Comparison of ENCODE assay signal across 18 cellular contexts in the genomic region with DNA sequence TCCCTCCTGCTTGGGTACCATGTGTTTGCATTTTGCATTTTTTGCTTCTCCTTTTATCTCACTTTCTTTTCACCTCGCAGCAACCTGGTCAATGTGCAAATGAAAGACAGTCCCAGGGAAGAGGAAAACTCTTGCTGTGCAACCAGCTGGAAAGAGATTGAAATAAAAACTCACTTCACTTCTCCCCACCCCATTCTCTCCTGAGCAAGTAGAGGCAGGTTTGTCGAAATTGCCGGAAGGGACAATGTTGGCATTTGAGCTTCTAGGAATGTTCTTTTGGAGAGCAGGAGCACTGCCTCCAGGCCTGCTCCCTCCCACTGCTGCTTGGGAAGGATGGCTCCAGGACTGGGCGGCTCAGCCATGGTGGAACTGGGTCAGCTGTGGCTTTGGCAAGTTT. TPM values are rescaled to one million over a fixed set of nuclear protein-coding genes. Genes with fewer than 3 reads are reported as not detected.
DNase-seq lines count a peak whose midpoint lies in the region; FAIRE-seq and TF ChIP-seq lines count a peak whose summit lies in the region.
"Had no signal": no experiment of that assay in that cellular context is flagged by ENCODE, and none has a peak within 500 bp of the region (broad histone marks: within the 10 kb centered on the region; RNA-seq: fewer than 3 reads in every experiment).

No MANE protein-coding gene starts in this region.

- H3K27me3 ChIP-seq in HUES6 (ENCODE audit: control insufficient read depth, insufficient read depth, low read length) (no peaks in the 10 kb centered on the region), iPS-20b (ENCODE audit: insufficient read depth, low read length) (no peaks in the 10 kb centered on the region; the same call in 1 of the 2 replicates)
- H3K27me3 ChIP-seq: MG63 had no signal

- CTCF ChIA-PET in MCF 10A (lab: Yijun Ruan, JAX), result interaction anchor here (0.6 to 22.3 kb wide), 61 partner anchors 10 to 1091 kb away, joined by 3 to 810 read pairs (median 4); a partner anchor contains a TSS
- CTCF ChIA-PET in activated naive CD4-positive, alpha-beta T cell treated with anti-CD3 and anti-CD28 coated beads for 36 hours (lab: Charles Lee), result interaction anchor here (0.7 to 16.8 kb wide), 14 partner anchors 11 to 603 kb away, joined by 3 to 211 read pairs (median 4); no protein-coding TSS in a partner anchor

- no peaks in the 10 kb centered on the region for H3K36me3 ChIP-seq in HUES6 (ENCODE audit: control insufficient read depth, insufficient read depth, low read length)
- no peaks in the 10 kb centered on the region for H3K36me3 ChIP-seq in iPS-20b (ENCODE audit: insufficient read depth, low read depth, low read length)
- H3K36me3 ChIP-seq: breast epithelium, left lung, MG63, neutrophil, thoracic aorta had no signal

- BruUV-seq in MCF 10A (replicated peaks; lab: Mats Ljungman, UMichigan), result no TSS peak

- FAIRE-seq in RCC 7860 (lab: Jason Lieb, UNC) (no peak), GM19239 (lab: Jason Lieb, UNC) (no peak)
- FAIRE-seq: frontal cortex had no signal

- peaks cover 13% of the 10 kb centered on the region for H3K4me1 Mint-ChIP-seq in MCF 10A (ENCODE audit: insufficient read depth, unreplicated experiment)
- H3K4me1 Mint-ChIP-seq in activated naive CD4-positive, alpha-beta T cell treated with anti-CD3 and anti-CD28 coated beads for 36 hours (ENCODE audit: low read depth), result no peaks in the 10 kb centered on the region
- H3K4me1 Mint-ChIP-seq: activated CD4-positive, alpha-beta T cell treated with anti-CD3 and anti-CD28 coated beads for 36 hours; activated naive CD8-positive, alpha-beta T cell treated with anti-CD3 and anti-CD28 coated beads, Interleukin-2, amount 50 U/mL, for 24 hours; activated T-helper 17 cell treated with anti-CD3 and anti-CD28 coated beads, Interleukin-2, amount 50 U/mL, for 72 hours had no signal

- TF ChIP-seq CTCF in MCF 10A (IDR thresholded peaks at IDR 0.05; ENCODE audit: unreplicated experiment), result no peak

- H3K9me3 ChIP-seq in HUES6 (ENCODE audit: control insufficient read depth, insufficient read depth, low read depth, low read length) (no peaks in the 10 kb centered on the region), iPS-20b (ENCODE audit: insufficient read depth, low read depth, low read length) (no peaks in the 10 kb centered on the region)
- H3K9me3 ChIP-seq: breast epithelium, left lung, MG63, neutrophil, thoracic aorta had no signal

- H3K27ac ChIP-seq in HUES6 (ENCODE audit: low read depth, low read length) (peak overlapping the region; percentile 63), iPS-20b (ENCODE audit: low read length) (peak overlapping the region; percentile 96)
- H3K27ac ChIP-seq: left lung, neutrophil, thoracic aorta had no signal

- peaks cover 22% of the 10 kb centered on the region for H3K4me1 ChIP-seq in HUES6 (ENCODE audit: control insufficient read depth, insufficient read depth, low read length)
- peaks cover 27% of the 10 kb centered on the region; the same call in 1 of the 2 replicates for H3K4me1 ChIP-seq in iPS-20b (ENCODE audit: insufficient read depth, low read length)
- H3K4me1 ChIP-seq: breast epithelium, left lung had no signal

- H3K4me3 Mint-ChIP-seq in MCF 10A (ENCODE audit: unreplicated experiment), result no peak overlapping the region
- H3K4me3 Mint-ChIP-seq in activated naive CD4-positive, alpha-beta T cell treated with anti-CD3 and anti-CD28 coated beads for 36 hours, result no peak overlapping the region
- H3K4me3 Mint-ChIP-seq: activated CD4-positive, alpha-beta T cell treated with anti-CD3 and anti-CD28 coated beads for 36 hours; activated naive CD8-positive, alpha-beta T cell treated with anti-CD3 and anti-CD28 coated beads, Interleukin-2, amount 50 U/mL, for 24 hours; activated T-helper 17 cell treated with anti-CD3 and anti-CD28 coated beads, Interleukin-2, amount 50 U/mL, for 72 hours; dendritic cell treated with granulocyte-macrophage colony-stimulating factor and Interleukin-4, amounts not matched to agents 40 ng/mL and 50 ng/mL, for 4 days had no signal

- H3K27ac Mint-ChIP-seq in MCF 10A (ENCODE audit: low read depth, unreplicated experiment), result no peak overlapping the region
- H3K27ac Mint-ChIP-seq in activated naive CD4-positive, alpha-beta T cell treated with anti-CD3 and anti-CD28 coated beads for 36 hours, result no peak overlapping the region
- H3K27ac Mint-ChIP-seq: activated CD4-positive, alpha-beta T cell treated with anti-CD3 and anti-CD28 coated beads for 36 hours; activated T-helper 17 cell treated with anti-CD3 and anti-CD28 coated beads, Interleukin-2, amount 50 U/mL, for 72 hours; dendritic cell treated with granulocyte-macrophage colony-stimulating factor and Interleukin-4, amounts not matched to agents 40 ng/mL and 50 ng/mL, for 4 days had no signal

- H3K9ac ChIP-seq in HUES6 (ENCODE audit: low read length) (peak overlapping the region; percentile 49), iPS-20b (ENCODE audit: low read depth, low read length) (peak overlapping the region; percentile 74; the same call in 1 of the 2 replicates)

- POLR2A ChIA-PET in MCF 10A (lab: Yijun Ruan, JAX), result interaction anchor here (0.6 to 5.3 kb wide), 23 partner anchors 9 to 781 kb away, joined by 3 to 50 read pairs (median 4); a partner anchor contains a TSS

- H3K27me3 Mint-ChIP-seq in MCF 10A (ENCODE audit: insufficient read depth, unreplicated experiment), result no peaks in the 10 kb centered on the region
- H3K27me3 Mint-ChIP-seq in activated naive CD4-positive, alpha-beta T cell treated with anti-CD3 and anti-CD28 coated beads for 36 hours (ENCODE audit: low read depth), result peaks cover 2% of the 10 kb centered on the region
- H3K27me3 Mint-ChIP-seq: activated T-helper 17 cell treated with anti-CD3 and anti-CD28 coated beads, Interleukin-2, amount 50 U/mL, for 72 hours had no signal

- H3K36me3 Mint-ChIP-seq in MCF 10A (ENCODE audit: insufficient read depth, unreplicated experiment), result no peaks in the 10 kb centered on the region
- H3K36me3 Mint-ChIP-seq in activated naive CD4-positive, alpha-beta T cell treated with anti-CD3 and anti-CD28 coated beads for 36 hours (ENCODE audit: low read depth), result no peaks in the 10 kb centered on the region

- DNase-seq in MCF 10A (ENCODE audit: unreplicated experiment) (peak; percentile 81), ureter (ENCODE audit: low spot score) (peak; percentile 51), RCC 7860 (ENCODE audit: low spot score) (no peak), GM19239 (ENCODE audit: insufficient read length, low spot score) (no peak)
- DNase-seq in activated naive CD4-positive, alpha-beta T cell treated with anti-CD3 and anti-CD28 coated beads for 36 hours, result no peak
- DNase-seq: left lung, right cardiac atrium had no signal

- intact Hi-C loops in MCF 10A (cut with micrococcal nuclease), result no loop called here
- intact Hi-C loops in activated naive CD4-positive, alpha-beta T cell treated with anti-CD3 and anti-CD28 coated beads for 36 hours (cut with micrococcal nuclease), result no loop called here

- no peaks in the 10 kb centered on the region for H3K9me3 Mint-ChIP-seq in MCF 10A (ENCODE audit: unreplicated experiment)
- H3K9me3 Mint-ChIP-seq in activated naive CD4-positive, alpha-beta T cell treated with anti-CD3 and anti-CD28 coated beads for 36 hours, result no peaks in the 10 kb centered on the region
- H3K9me3 Mint-ChIP-seq: activated naive CD8-positive, alpha-beta T cell treated with anti-CD3 and anti-CD28 coated beads, Interleukin-2, amount 50 U/mL, for 24 hours; activated T-helper 17 cell treated with anti-CD3 and anti-CD28 coated beads, Interleukin-2, amount 50 U/mL, for 72 hours; dendritic cell treated with granulocyte-macrophage colony-stimulating factor and Interleukin-4, amounts not matched to agents 40 ng/mL and 50 ng/mL, for 4 days had no signal

- H3K4me3 ChIP-seq in HUES6 (ENCODE audit: low read depth, low read length) (peak overlapping the region; percentile 15; the same call in 1 of the 2 replicates), iPS-20b (ENCODE audit: low read length) (peak overlapping the region; percentile 48; the same call in 1 of the 2 replicates)
- H3K4me3 ChIP-seq: breast epithelium, left lung, MG63, thoracic aorta had no signal

RNA-seq across cellular contexts. Expression of a gene that starts 30.6 kb away (rescaled TPM):
- 24.8 and 30.6 TPM in 2 replicates for total RNA-seq in MCF 10A (2022)
- 22.4 TPM for total RNA-seq in ureter
- total RNA-seq in activated naive CD4-positive, alpha-beta T cell treated with anti-CD3 and anti-CD28 coated beads for 36 hours, result under 1 TPM; 0.29 to 0.59 TPM

RNA-seq across cellular contexts. Expression of a gene that starts 33.7 kb away (rescaled TPM):
- total RNA-seq in MCF 10A (2022), result 5.8 and 6.0 TPM in 2 replicates
- 6.5 TPM for total RNA-seq in ureter
- 1 to 10 TPM; 1.6 to 2.2 TPM for total RNA-seq in activated naive CD4-positive, alpha-beta T cell treated with anti-CD3 and anti-CD28 coated beads for 36 hours

RNA-seq across cellular contexts. Expression of a gene that starts 34.0 kb away (rescaled TPM):
- 66.8 and 79.8 TPM in 2 replicates for total RNA-seq in MCF 10A (2022)
- 41.8 TPM for total RNA-seq in ureter
- 10 to 100 TPM; 64.8 to 66.1 TPM for total RNA-seq in activated naive CD4-positive, alpha-beta T cell treated with anti-CD3 and anti-CD28 coated beads for 36 hours

Comparison
In these comparisons a context has a peak if more than half of its experiments do, and no peak if none do; other contexts are left out.
1. DNase-seq: peak in MCF 10A (single experiment) and ureter (single experiment); none in RCC 7860 (single experiment), GM19239 (single experiment) and activated naive CD4-positive, alpha-beta T cell treated with anti-CD3 and anti-CD28 coated beads for 36 hours (single experiment).
2. RNA of a gene that starts 30.6 kb away (total RNA-seq): 24.8 to 30.6 TPM in MCF 10A and 22.4 TPM in ureter (single experiment); 0.29 to 0.59 TPM in activated naive CD4-positive, alpha-beta T cell treated with anti-CD3 and anti-CD28 coated beads for 36 hours; every median in the first group is over 10 times any median in the second.